Comparison of ENCODE assay signal across 13 cellular contexts in the genomic region with DNA sequence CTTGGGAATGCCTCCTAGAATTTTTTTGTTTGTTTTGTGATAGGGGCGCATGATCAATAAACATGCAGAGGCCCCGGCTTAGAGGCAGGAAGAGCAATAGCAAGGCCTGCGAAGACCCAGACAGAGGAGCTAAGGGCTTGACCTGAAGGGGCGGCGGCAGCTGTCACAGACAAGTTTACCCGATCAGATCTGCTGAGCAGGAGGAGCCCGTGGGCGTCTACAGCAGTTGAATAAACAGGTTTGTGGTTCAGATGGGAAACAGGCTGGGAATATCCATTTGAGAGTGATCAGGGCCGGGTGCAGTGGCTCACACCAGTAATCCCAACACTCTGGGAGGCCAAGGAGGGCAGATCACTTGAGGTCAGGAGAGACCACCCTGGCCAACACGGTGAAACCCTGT.
"Had no signal": no experiment of that assay in that cellular context is flagged by ENCODE, and none has a peak within 500 bp of the region (broad histone marks: within the 10 kb centered on the region; RNA-seq: fewer than 3 reads in every experiment).

No MANE protein-coding gene starts in this region.

- FAIRE-seq: small intestine, urothelium cell line had no signal

- DNase-seq: activated CD4-positive, CD25-positive, alpha-beta regulatory T cell treated with anti-CD3 and anti-CD28 coated beads, Interleukin-2, amount 50 U/mL, for 72 hours; activated naive CD4-positive, alpha-beta T cell treated with anti-CD3 and anti-CD28 coated beads, Interleukin-2, amount 10 ng/mL, durations not matched to agents 7 days and 5 days; activated T-cell treated with anti-CD3 and anti-CD28 coated beads for 4 hours; immature natural killer cell; small intestine; stimulated activated CD4-positive, alpha-beta T cell treated with anti-CD3 and anti-CD28 coated beads, Interleukin-4, amount 100 ng/mL, for 24 hours; stimulated activated naive CD4-positive, alpha-beta T cell; tibial artery had no signal

- H3K9me3 ChIP-seq: ascending aorta, tibial artery had no signal

- H3K4me1 ChIP-seq: ascending aorta had no signal

- H3K4me1 Mint-ChIP-seq: activated naive CD4-positive, alpha-beta T cell treated with anti-CD3 and anti-CD28 coated beads, Interleukin-2, amount 10 ng/mL, durations not matched to agents 7 days and 5 days; immature natural killer cell had no signal

- H3K27me3 Mint-ChIP-seq: activated naive CD4-positive, alpha-beta T cell treated with anti-CD3 and anti-CD28 coated beads, Interleukin-2, amount 10 ng/mL, durations not matched to agents 7 days and 5 days had no signal

- H3K36me3 Mint-ChIP-seq: activated naive CD4-positive, alpha-beta T cell treated with anti-CD3 and anti-CD28 coated beads, Interleukin-2, amount 10 ng/mL, durations not matched to agents 7 days and 5 days; immature natural killer cell; mesothelial cell of epicardium had no signal

- H3K27ac Mint-ChIP-seq: activated naive CD4-positive, alpha-beta T cell treated with anti-CD3 and anti-CD28 coated beads, Interleukin-2, amount 10 ng/mL, durations not matched to agents 7 days and 5 days; activated T-helper 2 cell treated with anti-CD3 and anti-CD28 coated beads, Interferon-gamma antibody, Interleukin-2, Interleukin-4, amounts not matched to agents 10 μg/mL and 5 μg/mL and 100 μg/mL, durations not matched to agents 14 hours and 24 hours and 36 hours; immature natural killer cell; mesothelial cell of epicardium had no signal

- H3K4me3 Mint-ChIP-seq: activated naive CD4-positive, alpha-beta T cell treated with anti-CD3 and anti-CD28 coated beads, Interleukin-2, amount 10 ng/mL, durations not matched to agents 7 days and 5 days; immature natural killer cell; mesothelial cell of epicardium had no signal

- H3K27ac ChIP-seq: ascending aorta, epithelial cell of prostate, tibial artery had no signal

- H3K9me3 Mint-ChIP-seq: activated naive CD4-positive, alpha-beta T cell treated with anti-CD3 and anti-CD28 coated beads, Interleukin-2, amount 10 ng/mL, durations not matched to agents 7 days and 5 days; activated T-helper 2 cell treated with anti-CD3 and anti-CD28 coated beads, Interferon-gamma antibody, Interleukin-2, Interleukin-4, amounts not matched to agents 10 μg/mL and 5 μg/mL and 100 μg/mL, durations not matched to agents 14 hours and 24 hours and 36 hours; immature natural killer cell; mesothelial cell of epicardium had no signal

- H3K4me3 ChIP-seq: ascending aorta, tibial artery had no signal

- H3K36me3 ChIP-seq: ascending aorta, tibial artery had no signal

- H3K27me3 ChIP-seq: ascending aorta, tibial artery had no signal
